Comparison of ENCODE assay signal across 8 cellular contexts in the genomic region with DNA sequence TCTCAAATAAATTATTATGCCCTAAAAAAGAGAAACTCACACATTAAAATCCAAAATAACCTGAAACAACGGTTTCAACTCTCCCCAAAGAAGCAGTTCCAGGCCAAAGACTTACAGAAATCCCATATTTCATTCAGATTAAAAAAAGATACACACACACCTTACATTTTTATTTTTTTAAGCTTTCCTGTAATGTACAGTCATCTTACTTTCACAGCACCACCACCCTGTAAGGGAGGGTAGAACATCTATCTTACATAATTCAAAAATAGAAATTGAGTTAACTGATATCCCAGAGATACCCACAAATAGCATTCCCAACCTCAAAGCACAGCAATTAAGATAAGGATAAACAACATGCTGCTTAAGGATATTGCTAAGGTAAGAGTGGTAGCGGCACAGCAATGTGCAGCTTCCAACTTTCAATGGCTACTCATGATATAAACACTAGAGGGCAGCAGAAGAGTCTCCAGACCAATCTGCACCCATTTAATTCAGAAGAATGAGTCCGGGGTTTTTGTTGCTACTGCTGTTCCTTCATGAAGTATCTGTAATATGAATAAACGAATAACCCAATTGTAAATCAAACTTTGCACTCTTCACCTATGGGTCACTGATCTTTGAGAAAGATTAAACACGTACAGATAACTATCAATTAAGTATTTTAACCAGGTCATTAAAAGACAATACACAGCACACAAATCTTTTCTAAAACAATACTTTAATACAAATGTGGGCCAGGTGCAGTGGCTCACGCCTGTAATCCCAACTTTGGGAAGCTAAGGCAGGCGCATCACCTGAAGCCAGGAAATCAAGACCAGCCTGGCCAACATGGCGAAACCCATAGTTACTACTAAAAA. TPM values are rescaled to one million over a fixed set of nuclear protein-coding genes. Genes with fewer than 3 reads are reported as not detected.
DNase-seq lines count a peak whose midpoint lies in the region; ATAC-seq lines count a peak whose summit lies in the region.

No MANE protein-coding gene starts in this region.

- peaks cover 12% of the 10 kb centered on the region for H3K4me1 Mint-ChIP-seq in activated CD8-positive, alpha-beta memory T cell treated with anti-CD3 and anti-CD28 coated beads, Interleukin-2, amount 10 ng/mL, durations not matched to agents 7 days and 5 days
- peaks cover 14% of the 10 kb centered on the region for H3K4me1 Mint-ChIP-seq in activated CD8-positive, alpha-beta T cell treated with anti-CD3 and anti-CD28 coated beads, Interleukin-2, amount 10 ng/mL, durations not matched to agents 7 days and 5 days (ENCODE audit: low read depth)

- no peaks in the 10 kb centered on the region; the same call in 1 of the 2 replicates for H3K36me3 ChIP-seq in iPS DF 6.9 (ENCODE audit: control insufficient read depth, insufficient read depth, low read length)

- no peak overlapping the region for H3K4me3 Mint-ChIP-seq in activated CD8-positive, alpha-beta memory T cell treated with anti-CD3 and anti-CD28 coated beads, Interleukin-2, amount 10 ng/mL, durations not matched to agents 7 days and 5 days
- no peak overlapping the region for H3K4me3 Mint-ChIP-seq in activated CD8-positive, alpha-beta T cell treated with anti-CD3 and anti-CD28 coated beads, Interleukin-2, amount 10 ng/mL, durations not matched to agents 7 days and 5 days

- no peak for DNase-seq in activated CD8-positive, alpha-beta memory T cell treated with anti-CD3 and anti-CD28 coated beads, Interleukin-2, amount 10 ng/mL, durations not matched to agents 7 days and 5 days
- DNase-seq in activated CD8-positive, alpha-beta memory T cell treated with anti-CD3 and anti-CD28 coated beads, Interleukin-2, amount 50 U/mL, for 4 hours = no peak
- DNase-seq in NCI-H1417 (lab: John Stamatoyannopoulos, UW) = peak; percentile 63 to 89 (median 66)
- DNase-seq in activated CD8-positive, alpha-beta T cell treated with anti-CD3 and anti-CD28 coated beads, Interleukin-2, amount 10 ng/mL, durations not matched to agents 7 days and 5 days = peak; percentile 47
- DNase-seq in iPS DF 6.9 (ENCODE audit: low read depth, low spot score) = peak; percentile 27
- DNase-seq in superior temporal gyrus (ENCODE audit: extremely low spot score) = peak; percentile 79

- no peaks in the 10 kb centered on the region for H3K27me3 ChIP-seq in iPS DF 6.9 (ENCODE audit: control insufficient read depth, insufficient read depth, low read length)

- POLR2A ChIA-PET in activated CD8-positive, alpha-beta T cell treated with anti-CD3 and anti-CD28 coated beads, Interleukin-2, amount 10 ng/mL, durations not matched to agents 7 days and 5 days (lab: Charles Lee) = no interaction called here

- no peaks in the 10 kb centered on the region for H3K27me3 Mint-ChIP-seq in activated CD8-positive, alpha-beta memory T cell treated with anti-CD3 and anti-CD28 coated beads, Interleukin-2, amount 10 ng/mL, durations not matched to agents 7 days and 5 days
- no peaks in the 10 kb centered on the region for H3K27me3 Mint-ChIP-seq in activated CD8-positive, alpha-beta T cell treated with anti-CD3 and anti-CD28 coated beads, Interleukin-2, amount 10 ng/mL, durations not matched to agents 7 days and 5 days (ENCODE audit: low read depth)

- ATAC-seq in activated CD8-positive, alpha-beta memory T cell treated with anti-CD3 and anti-CD28 coated beads, Interleukin-2, amount 10 ng/mL, durations not matched to agents 7 days and 5 days = peak; percentile 86
- ATAC-seq in activated CD8-positive, alpha-beta T cell treated with anti-CD3 and anti-CD28 coated beads, Interleukin-2, amount 10 ng/mL, durations not matched to agents 7 days and 5 days = peak; percentile 79
- ATAC-seq in HG03378 (IDR thresholded peaks at IDR 0.05; ENCODE audit: unreplicated experiment) = no peak
- no peak for ATAC-seq in GM21381 (IDR thresholded peaks at IDR 0.05; ENCODE audit: unreplicated experiment)

- H3K27ac Mint-ChIP-seq in activated CD8-positive, alpha-beta memory T cell treated with anti-CD3 and anti-CD28 coated beads, Interleukin-2, amount 10 ng/mL, durations not matched to agents 7 days and 5 days = no peak overlapping the region
- no peak overlapping the region for H3K27ac Mint-ChIP-seq in activated CD8-positive, alpha-beta T cell treated with anti-CD3 and anti-CD28 coated beads, Interleukin-2, amount 10 ng/mL, durations not matched to agents 7 days and 5 days

- no peak overlapping the region for H3K27ac ChIP-seq in iPS DF 6.9 (ENCODE audit: low read length)

- H3K9me3 ChIP-seq in iPS DF 6.9 (ENCODE audit: control insufficient read depth, insufficient read depth, low read length) = no peaks in the 10 kb centered on the region; the same call in 1 of the 2 replicates

- H3K36me3 Mint-ChIP-seq in activated CD8-positive, alpha-beta memory T cell treated with anti-CD3 and anti-CD28 coated beads, Interleukin-2, amount 10 ng/mL, durations not matched to agents 7 days and 5 days = peaks cover 8% of the 10 kb centered on the region
- peaks cover 15% of the 10 kb centered on the region for H3K36me3 Mint-ChIP-seq in activated CD8-positive, alpha-beta T cell treated with anti-CD3 and anti-CD28 coated beads, Interleukin-2, amount 10 ng/mL, durations not matched to agents 7 days and 5 days (ENCODE audit: low read depth)

- WGBS in iPS DF 6.9 (ENCODE audit: insufficient coverage, insufficient read length) = no CpG with 5 or more reads among the region's 8 CpGs

- no peaks in the 10 kb centered on the region for H3K4me1 ChIP-seq in iPS DF 6.9 (ENCODE audit: control insufficient read depth, insufficient read depth, low read length)

- no peak overlapping the region for H3K4me3 ChIP-seq in iPS DF 6.9 (ENCODE audit: low read length)

- H3K9me3 Mint-ChIP-seq in activated CD8-positive, alpha-beta memory T cell treated with anti-CD3 and anti-CD28 coated beads, Interleukin-2, amount 10 ng/mL, durations not matched to agents 7 days and 5 days (ENCODE audit: low read depth) = no peaks in the 10 kb centered on the region
- no peaks in the 10 kb centered on the region for H3K9me3 Mint-ChIP-seq in activated CD8-positive, alpha-beta T cell treated with anti-CD3 and anti-CD28 coated beads, Interleukin-2, amount 10 ng/mL, durations not matched to agents 7 days and 5 days (ENCODE audit: insufficient read depth)

- CTCF ChIA-PET in activated CD8-positive, alpha-beta memory T cell treated with anti-CD3 and anti-CD28 coated beads, Interleukin-2, amount 10 ng/mL, durations not matched to agents 7 days and 5 days (lab: Charles Lee) = interaction anchor here (0.7 to 2.9 kb wide), 24 partner anchors 9 to 441 kb away, joined by 3 to 20 read pairs (median 3); partner anchors contain the start of gene NFU1
- CTCF ChIA-PET in activated CD8-positive, alpha-beta T cell treated with anti-CD3 and anti-CD28 coated beads, Interleukin-2, amount 10 ng/mL, durations not matched to agents 7 days and 5 days (lab: Charles Lee) = interaction anchor here (0.6 to 2.9 kb wide), 27 partner anchors 8 to 808 kb away, joined by 3 to 21 read pairs (median 4); partner anchors contain the start of gene NFU1

RNA-seq across cellular contexts. Expression of gene GFPT1, which starts 11.3 kb away (rescaled TPM):
- total RNA-seq in activated CD8-positive, alpha-beta memory T cell treated with anti-CD3 and anti-CD28 coated beads, Interleukin-2, amount 10 ng/mL, durations not matched to agents 7 days and 5 days = 10 to 100 TPM; 21.7 to 22.8 TPM
- total RNA-seq in activated CD8-positive, alpha-beta T cell treated with anti-CD3 and anti-CD28 coated beads, Interleukin-2, amount 10 ng/mL, durations not matched to agents 7 days and 5 days = 10 to 100 TPM; 23.5 to 26.1 TPM

Comparison
In these comparisons a context has a peak if more than half of its experiments do, and no peak if none do; other contexts are left out.
1. ATAC-seq: peak in activated CD8-positive, alpha-beta memory T cell treated with anti-CD3 and anti-CD28 coated beads, Interleukin-2, amount 10 ng/mL, durations not matched to agents 7 days and 5 days (single experiment) and activated CD8-positive, alpha-beta T cell treated with anti-CD3 and anti-CD28 coated beads, Interleukin-2, amount 10 ng/mL, durations not matched to agents 7 days and 5 days (single experiment); none in HG03378 (single experiment) and GM21381 (single experiment).
2. DNase-seq: peak in NCI-H1417 (3 of 3), activated CD8-positive, alpha-beta T cell treated with anti-CD3 and anti-CD28 coated beads, Interleukin-2, amount 10 ng/mL, durations not matched to agents 7 days and 5 days (single experiment), iPS DF 6.9 (single experiment) and superior temporal gyrus (single experiment); none in activated CD8-positive, alpha-beta memory T cell treated with anti-CD3 and anti-CD28 coated beads, Interleukin-2, amount 10 ng/mL, durations not matched to agents 7 days and 5 days (single experiment) and activated CD8-positive, alpha-beta memory T cell treated with anti-CD3 and anti-CD28 coated beads, Interleukin-2, amount 50 U/mL, for 4 hours (single experiment).